1 cellular context compared by ENCODE assay signal in the genomic region with DNA sequence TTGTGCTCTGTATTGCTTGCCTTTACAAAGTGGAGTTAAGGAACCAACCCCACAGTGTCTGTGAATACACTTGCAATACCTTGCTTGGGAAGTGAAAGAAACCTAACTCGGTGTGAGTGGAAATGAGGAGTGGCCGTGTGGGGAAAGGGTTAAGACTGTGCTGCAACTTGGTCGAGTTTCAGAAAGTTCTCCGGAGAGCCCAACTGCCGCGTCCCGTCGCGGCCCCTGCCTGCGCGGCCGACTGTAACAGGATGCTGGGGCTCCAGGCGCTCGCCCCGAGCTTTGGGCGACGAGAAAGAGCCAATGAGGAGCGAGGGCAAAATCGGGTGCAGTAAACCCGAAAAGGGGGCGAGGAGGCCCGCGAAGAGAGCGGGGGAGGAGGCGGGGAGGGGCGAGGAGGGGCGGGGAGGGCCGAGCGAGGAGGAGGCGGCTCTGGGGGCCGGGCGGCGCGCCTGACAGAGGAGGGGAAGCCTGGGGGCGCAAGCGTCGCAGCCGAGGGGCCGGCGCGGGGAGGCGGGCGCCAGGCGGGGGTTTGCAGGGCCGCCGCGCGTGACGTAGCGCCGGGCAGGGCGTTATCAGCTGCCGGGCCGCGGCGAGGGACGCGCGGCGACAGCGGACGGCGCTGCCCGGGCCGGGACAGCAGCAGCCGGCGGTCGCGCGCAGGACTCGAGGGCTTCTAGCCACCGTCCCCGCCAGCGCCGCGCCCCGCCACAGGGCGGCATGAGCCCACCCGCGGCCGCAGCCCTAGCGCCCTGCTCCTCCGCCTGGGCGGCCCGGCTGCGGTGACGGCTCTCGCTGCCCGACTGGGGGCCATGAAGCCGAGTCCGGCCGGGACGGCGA.
TF ChIP-seq lines count a peak whose summit lies in the region.

A gene with protein sequence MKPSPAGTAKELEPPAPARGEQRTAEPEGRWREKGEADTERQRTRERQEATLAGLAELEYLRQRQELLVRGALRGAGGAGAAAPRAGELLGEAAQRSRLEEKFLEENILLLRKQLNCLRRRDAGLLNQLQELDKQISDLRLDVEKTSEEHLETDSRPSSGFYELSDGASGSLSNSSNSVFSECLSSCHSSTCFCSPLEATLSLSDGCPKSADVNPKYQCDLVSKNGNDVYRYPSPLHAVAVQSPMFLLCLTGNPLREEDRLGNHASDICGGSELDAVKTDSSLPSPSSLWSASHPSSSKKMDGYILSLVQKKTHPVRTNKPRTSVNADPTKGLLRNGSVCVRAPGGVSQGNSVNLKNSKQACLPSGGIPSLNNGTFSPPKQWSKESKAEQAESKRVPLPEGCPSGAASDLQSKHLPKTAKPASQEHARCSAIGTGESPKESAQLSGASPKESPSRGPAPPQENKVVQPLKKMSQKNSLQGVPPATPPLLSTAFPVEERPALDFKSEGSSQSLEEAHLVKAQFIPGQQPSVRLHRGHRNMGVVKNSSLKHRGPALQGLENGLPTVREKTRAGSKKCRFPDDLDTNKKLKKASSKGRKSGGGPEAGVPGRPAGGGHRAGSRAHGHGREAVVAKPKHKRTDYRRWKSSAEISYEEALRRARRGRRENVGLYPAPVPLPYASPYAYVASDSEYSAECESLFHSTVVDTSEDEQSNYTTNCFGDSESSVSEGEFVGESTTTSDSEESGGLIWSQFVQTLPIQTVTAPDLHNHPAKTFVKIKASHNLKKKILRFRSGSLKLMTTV (plus strand): TSS at position 572 of the 840 bp plus-strand sequence. CDS start 241 bp downstream, at position 813.

TF ChIP-seq in HEK293, 187 proteins besides CTCF, POLR2A, EP300 and RAD21 (continued from another document):
- TF ChIP-seq, protein P1, sequence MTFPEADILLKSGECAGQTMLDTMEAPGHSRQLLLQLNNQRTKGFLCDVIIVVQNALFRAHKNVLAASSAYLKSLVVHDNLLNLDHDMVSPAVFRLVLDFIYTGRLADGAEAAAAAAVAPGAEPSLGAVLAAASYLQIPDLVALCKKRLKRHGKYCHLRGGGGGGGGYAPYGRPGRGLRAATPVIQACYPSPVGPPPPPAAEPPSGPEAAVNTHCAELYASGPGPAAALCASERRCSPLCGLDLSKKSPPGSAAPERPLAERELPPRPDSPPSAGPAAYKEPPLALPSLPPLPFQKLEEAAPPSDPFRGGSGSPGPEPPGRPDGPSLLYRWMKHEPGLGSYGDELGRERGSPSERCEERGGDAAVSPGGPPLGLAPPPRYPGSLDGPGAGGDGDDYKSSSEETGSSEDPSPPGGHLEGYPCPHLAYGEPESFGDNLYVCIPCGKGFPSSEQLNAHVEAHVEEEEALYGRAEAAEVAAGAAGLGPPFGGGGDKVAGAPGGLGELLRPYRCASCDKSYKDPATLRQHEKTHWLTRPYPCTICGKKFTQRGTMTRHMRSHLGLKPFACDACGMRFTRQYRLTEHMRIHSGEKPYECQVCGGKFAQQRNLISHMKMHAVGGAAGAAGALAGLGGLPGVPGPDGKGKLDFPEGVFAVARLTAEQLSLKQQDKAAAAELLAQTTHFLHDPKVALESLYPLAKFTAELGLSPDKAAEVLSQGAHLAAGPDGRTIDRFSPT (tag by site-specific recombination; IDR thresholded peaks at IDR 0.05), result no peak
- TF ChIP-seq ZNF404 (tag by site-specific recombination; IDR thresholded peaks at IDR 0.05), result no peak
- TF ChIP-seq ZNF10 (tag by site-specific recombination; IDR thresholded peaks at IDR 0.05), result peak; percentile 87
